8 cellular contexts compared by ENCODE assay signal in the genomic region with DNA sequence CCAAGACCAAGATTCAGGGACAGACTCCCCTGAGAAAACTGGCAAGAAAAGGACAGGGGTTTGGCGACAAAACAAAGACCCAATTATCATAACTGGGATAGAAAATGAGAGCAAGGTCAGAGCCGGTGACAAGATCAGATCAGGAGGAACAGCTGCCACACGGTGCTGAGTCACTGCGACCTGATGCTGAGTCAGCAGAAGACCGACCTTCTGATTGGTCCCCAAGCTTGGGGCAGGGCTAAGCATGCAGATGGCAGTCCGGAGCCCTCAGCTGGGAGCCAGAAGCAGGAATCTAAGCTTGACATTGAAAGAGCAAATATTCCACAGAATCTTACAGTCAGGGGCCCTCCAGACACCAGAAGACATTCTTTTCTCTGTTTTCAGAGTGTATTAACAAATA. TPM values are rescaled to one million over a fixed set of nuclear protein-coding genes. Genes with fewer than 3 reads are reported as not detected.
A peak's percentile ranks its signal among the peaks of the same experiment; 100 is the strongest.
DNase-seq lines count a peak whose midpoint lies in the region; ATAC-seq and TF ChIP-seq lines count a peak whose summit lies in the region.

No MANE protein-coding gene starts in this region.

- no peak overlapping the region for H3K4me3 Mint-ChIP-seq in activated naive CD4-positive, alpha-beta T cell treated with anti-CD3 and anti-CD28 coated beads, Interleukin-2, amount 10 ng/mL, durations not matched to agents 7 days and 5 days

- ATAC-seq in GM21825 (IDR thresholded peaks at IDR 0.05; ENCODE audit: unreplicated experiment) (peak; percentile 93), heart right ventricle (peak; percentile 76 to 95 (median 84))

- H3K9me3 ChIP-seq in heart right ventricle, result no peaks in the 10 kb centered on the region

- H3K4me3 ChIP-seq in heart right ventricle, result no peak overlapping the region

- no peak overlapping the region for H3K27ac ChIP-seq in heart right ventricle

- H3K27ac Mint-ChIP-seq in activated naive CD4-positive, alpha-beta T cell treated with anti-CD3 and anti-CD28 coated beads, Interleukin-2, amount 10 ng/mL, durations not matched to agents 7 days and 5 days, result no peak overlapping the region

- H3K27me3 ChIP-seq in heart right ventricle, result no peaks in the 10 kb centered on the region

- 15 to 24% methylated on average over 6 of the region's 6 CpGs for WGBS in heart right ventricle, 2 donors

- DNase-seq in EH (ENCODE audit: low read depth) (peak; percentile 88), HuH-7.5 (ENCODE audit: low spot score) (peak; percentile 89), NOMO-1 treated with dmso at 0.1 percent for 144 hours (lab: John Stamatoyannopoulos, UW; ENCODE audit: unreplicated experiment) (peak; percentile 71), heart right ventricle (peak; percentile 33 to 46), renal cortical epithelial cell (ENCODE audit: low read depth) (peak; percentile 93)
- DNase-seq in activated naive CD4-positive, alpha-beta T cell treated with anti-CD3 and anti-CD28 coated beads, Interleukin-2, amount 10 ng/mL, durations not matched to agents 7 days and 5 days, result peak; percentile 48
- no peak for DNase-seq in effector CD8-positive, alpha-beta T cell (lab: John Stamatoyannopoulos, UW)

- no peaks in the 10 kb centered on the region for H3K36me3 ChIP-seq in heart right ventricle

- intact Hi-C loops in heart right ventricle (cut with DNase I), result no loop called here

- peaks cover 7% of the 10 kb centered on the region for H3K4me1 Mint-ChIP-seq in activated naive CD4-positive, alpha-beta T cell treated with anti-CD3 and anti-CD28 coated beads, Interleukin-2, amount 10 ng/mL, durations not matched to agents 7 days and 5 days

- CTCF ChIA-PET in activated naive CD4-positive, alpha-beta T cell treated with anti-CD3 and anti-CD28 coated beads, Interleukin-2, amount 10 ng/mL, durations not matched to agents 7 days and 5 days (lab: Charles Lee), result no interaction called here

- TF ChIP-seq CTCF in heart right ventricle (IDR thresholded peaks at IDR 0.05), result no peak

- peaks cover 22% of the 10 kb centered on the region for H3K27me3 Mint-ChIP-seq in activated naive CD4-positive, alpha-beta T cell treated with anti-CD3 and anti-CD28 coated beads, Interleukin-2, amount 10 ng/mL, durations not matched to agents 7 days and 5 days

- peaks cover 0 to 12% (median 4%) of the 10 kb centered on the region in 9 donors for H3K4me1 ChIP-seq in heart right ventricle

- no peaks in the 10 kb centered on the region for H3K9me3 Mint-ChIP-seq in activated naive CD4-positive, alpha-beta T cell treated with anti-CD3 and anti-CD28 coated beads, Interleukin-2, amount 10 ng/mL, durations not matched to agents 7 days and 5 days

- H3K36me3 Mint-ChIP-seq in activated naive CD4-positive, alpha-beta T cell treated with anti-CD3 and anti-CD28 coated beads, Interleukin-2, amount 10 ng/mL, durations not matched to agents 7 days and 5 days, result no peaks in the 10 kb centered on the region

RNA-seq across cellular contexts. Expression of a gene that starts 19.1 kb away (rescaled TPM):
- 10 to 100 TPM in 3 of 10 donors, 1 to 10 TPM in 7; 6.5 to 13.1 (median 9.1) TPM for total RNA-seq in heart right ventricle
- 1 to 10 TPM; 1.3 to 1.8 TPM for polyA plus RNA-seq in heart right ventricle
- 8.0 and 16.2 TPM in 2 replicates for total RNA-seq in renal cortical epithelial cell

RNA-seq across cellular contexts. Expression of a gene that starts 28.9 kb away (rescaled TPM):
- total RNA-seq in heart right ventricle (10 to 100 TPM; 60.5 to 83.2 (median 72.8) TPM), renal cortical epithelial cell (74.3 and 85.4 TPM in 2 replicates)
- 10 to 100 TPM; 64.6 to 88.9 TPM for polyA plus RNA-seq in heart right ventricle
